Comparison of ENCODE assay signal across 2 cellular contexts in the genomic region with DNA sequence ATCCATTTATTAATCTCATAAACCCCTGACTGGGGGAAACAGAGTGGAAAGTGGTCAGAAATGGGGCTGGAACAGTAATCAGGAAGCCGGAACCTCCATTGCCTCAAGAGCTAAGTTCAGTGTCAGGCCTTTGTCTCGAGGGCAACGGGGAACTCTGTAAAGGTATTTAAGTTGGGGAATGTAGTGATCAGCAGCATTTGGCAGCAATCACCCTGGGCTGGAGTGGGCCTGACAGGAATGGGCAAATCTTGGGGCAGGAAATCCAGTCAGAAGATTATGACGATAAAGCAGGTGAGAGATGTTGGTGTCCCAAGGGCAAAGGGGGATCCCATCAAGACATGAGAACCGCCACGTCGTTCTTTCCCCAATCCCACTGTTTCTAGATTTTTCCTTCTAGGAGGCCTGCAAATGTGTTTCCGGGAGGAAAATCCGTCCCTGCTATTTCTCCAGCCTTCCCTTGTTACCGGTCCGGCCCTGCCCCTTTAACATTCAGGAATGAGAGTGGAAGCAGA.
TF ChIP-seq lines count a peak whose summit lies in the region.

No MANE protein-coding gene starts in this region.

TF ChIP-seq in GM23338, 12 proteins besides CTCF, POLR2A, EP300 and RAD21 (continued from another document):
- TF ChIP-seq, protein P1, sequence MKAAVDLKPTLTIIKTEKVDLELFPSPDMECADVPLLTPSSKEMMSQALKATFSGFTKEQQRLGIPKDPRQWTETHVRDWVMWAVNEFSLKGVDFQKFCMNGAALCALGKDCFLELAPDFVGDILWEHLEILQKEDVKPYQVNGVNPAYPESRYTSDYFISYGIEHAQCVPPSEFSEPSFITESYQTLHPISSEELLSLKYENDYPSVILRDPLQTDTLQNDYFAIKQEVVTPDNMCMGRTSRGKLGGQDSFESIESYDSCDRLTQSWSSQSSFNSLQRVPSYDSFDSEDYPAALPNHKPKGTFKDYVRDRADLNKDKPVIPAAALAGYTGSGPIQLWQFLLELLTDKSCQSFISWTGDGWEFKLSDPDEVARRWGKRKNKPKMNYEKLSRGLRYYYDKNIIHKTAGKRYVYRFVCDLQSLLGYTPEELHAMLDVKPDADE (IDR thresholded peaks at IDR 0.05): no peak
- TF ChIP-seq STAT1 (IDR thresholded peaks at IDR 0.05; ENCODE audit: unreplicated experiment) (no peak), CREB1 (CRISPR knock-in tag; IDR thresholded peaks at IDR 0.05; ENCODE audit: low read depth) (no peak), JUNB (IDR thresholded peaks at IDR 0.05; ENCODE audit: unreplicated experiment) (no peak), NANOG (IDR thresholded peaks at IDR 0.05; ENCODE audit: borderline replicate concordance) (no peak), ZNF114 (CRISPR knock-in tag; IDR thresholded peaks at IDR 0.05) (no peak)
- TF ChIP-seq, protein P2, sequence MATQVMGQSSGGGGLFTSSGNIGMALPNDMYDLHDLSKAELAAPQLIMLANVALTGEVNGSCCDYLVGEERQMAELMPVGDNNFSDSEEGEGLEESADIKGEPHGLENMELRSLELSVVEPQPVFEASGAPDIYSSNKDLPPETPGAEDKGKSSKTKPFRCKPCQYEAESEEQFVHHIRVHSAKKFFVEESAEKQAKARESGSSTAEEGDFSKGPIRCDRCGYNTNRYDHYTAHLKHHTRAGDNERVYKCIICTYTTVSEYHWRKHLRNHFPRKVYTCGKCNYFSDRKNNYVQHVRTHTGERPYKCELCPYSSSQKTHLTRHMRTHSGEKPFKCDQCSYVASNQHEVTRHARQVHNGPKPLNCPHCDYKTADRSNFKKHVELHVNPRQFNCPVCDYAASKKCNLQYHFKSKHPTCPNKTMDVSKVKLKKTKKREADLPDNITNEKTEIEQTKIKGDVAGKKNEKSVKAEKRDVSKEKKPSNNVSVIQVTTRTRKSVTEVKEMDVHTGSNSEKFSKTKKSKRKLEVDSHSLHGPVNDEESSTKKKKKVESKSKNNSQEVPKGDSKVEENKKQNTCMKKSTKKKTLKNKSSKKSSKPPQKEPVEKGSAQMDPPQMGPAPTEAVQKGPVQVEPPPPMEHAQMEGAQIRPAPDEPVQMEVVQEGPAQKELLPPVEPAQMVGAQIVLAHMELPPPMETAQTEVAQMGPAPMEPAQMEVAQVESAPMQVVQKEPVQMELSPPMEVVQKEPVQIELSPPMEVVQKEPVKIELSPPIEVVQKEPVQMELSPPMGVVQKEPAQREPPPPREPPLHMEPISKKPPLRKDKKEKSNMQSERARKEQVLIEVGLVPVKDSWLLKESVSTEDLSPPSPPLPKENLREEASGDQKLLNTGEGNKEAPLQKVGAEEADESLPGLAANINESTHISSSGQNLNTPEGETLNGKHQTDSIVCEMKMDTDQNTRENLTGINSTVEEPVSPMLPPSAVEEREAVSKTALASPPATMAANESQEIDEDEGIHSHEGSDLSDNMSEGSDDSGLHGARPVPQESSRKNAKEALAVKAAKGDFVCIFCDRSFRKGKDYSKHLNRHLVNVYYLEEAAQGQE (IDR thresholded peaks at IDR 0.05; ENCODE audit: unreplicated experiment): no peak
- TF ChIP-seq, protein P3, sequence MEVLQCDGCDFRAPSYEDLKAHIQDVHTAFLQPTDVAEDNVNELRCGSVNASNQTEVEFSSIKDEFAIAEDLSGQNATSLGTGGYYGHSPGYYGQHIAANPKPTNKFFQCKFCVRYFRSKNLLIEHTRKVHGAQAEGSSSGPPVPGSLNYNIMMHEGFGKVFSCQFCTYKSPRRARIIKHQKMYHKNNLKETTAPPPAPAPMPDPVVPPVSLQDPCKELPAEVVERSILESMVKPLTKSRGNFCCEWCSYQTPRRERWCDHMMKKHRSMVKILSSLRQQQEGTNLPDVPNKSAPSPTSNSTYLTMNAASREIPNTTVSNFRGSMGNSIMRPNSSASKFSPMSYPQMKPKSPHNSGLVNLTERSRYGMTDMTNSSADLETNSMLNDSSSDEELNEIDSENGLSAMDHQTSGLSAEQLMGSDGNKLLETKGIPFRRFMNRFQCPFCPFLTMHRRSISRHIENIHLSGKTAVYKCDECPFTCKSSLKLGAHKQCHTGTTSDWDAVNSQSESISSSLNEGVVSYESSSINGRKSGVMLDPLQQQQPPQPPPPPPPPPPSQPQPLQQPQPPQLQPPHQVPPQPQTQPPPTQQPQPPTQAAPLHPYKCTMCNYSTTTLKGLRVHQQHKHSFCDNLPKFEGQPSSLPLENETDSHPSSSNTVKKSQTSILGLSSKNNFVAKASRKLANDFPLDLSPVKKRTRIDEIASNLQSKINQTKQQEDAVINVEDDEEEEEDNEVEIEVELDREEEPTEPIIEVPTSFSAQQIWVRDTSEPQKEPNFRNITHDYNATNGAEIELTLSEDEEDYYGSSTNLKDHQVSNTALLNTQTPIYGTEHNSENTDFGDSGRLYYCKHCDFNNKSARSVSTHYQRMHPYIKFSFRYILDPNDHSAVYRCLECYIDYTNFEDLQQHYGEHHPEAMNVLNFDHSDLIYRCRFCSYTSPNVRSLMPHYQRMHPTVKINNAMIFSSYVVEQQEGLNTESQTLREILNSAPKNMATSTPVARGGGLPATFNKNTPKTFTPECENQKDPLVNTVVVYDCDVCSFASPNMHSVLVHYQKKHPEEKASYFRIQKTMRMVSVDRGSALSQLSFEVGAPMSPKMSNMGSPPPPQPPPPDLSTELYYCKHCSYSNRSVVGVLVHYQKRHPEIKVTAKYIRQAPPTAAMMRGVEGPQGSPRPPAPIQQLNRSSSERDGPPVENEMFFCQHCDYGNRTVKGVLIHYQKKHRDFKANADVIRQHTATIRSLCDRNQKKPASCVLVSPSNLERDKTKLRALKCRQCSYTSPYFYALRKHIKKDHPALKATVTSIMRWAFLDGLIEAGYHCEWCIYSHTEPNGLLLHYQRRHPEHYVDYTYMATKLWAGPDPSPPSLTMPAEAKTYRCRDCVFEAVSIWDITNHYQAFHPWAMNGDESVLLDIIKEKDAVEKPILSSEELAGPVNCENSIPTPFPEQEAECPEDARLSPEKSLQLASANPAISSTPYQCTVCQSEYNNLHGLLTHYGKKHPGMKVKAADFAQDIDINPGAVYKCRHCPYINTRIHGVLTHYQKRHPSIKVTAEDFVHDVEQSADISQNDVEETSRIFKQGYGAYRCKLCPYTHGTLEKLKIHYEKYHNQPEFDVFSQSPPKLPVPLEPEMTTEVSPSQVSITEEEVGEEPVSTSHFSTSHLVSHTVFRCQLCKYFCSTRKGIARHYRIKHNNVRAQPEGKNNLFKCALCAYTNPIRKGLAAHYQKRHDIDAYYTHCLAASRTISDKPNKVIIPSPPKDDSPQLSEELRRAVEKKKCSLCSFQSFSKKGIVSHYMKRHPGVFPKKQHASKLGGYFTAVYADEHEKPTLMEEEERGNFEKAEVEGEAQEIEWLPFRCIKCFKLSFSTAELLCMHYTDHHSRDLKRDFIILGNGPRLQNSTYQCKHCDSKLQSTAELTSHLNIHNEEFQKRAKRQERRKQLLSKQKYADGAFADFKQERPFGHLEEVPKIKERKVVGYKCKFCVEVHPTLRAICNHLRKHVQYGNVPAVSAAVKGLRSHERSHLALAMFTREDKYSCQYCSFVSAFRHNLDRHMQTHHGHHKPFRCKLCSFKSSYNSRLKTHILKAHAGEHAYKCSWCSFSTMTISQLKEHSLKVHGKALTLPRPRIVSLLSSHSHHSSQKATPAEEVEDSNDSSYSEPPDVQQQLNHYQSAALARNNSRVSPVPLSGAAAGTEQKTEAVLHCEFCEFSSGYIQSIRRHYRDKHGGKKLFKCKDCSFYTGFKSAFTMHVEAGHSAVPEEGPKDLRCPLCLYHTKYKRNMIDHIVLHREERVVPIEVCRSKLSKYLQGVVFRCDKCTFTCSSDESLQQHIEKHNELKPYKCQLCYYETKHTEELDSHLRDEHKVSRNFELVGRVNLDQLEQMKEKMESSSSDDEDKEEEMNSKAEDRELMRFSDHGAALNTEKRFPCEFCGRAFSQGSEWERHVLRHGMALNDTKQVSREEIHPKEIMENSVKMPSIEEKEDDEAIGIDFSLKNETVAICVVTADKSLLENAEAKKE (CRISPR knock-in tag; IDR thresholded peaks at IDR 0.05): no peak

TF ChIP-seq in H1, 55 proteins besides CTCF, POLR2A, EP300 and RAD21 (continued from another document):
- TF ChIP-seq, protein P4, sequence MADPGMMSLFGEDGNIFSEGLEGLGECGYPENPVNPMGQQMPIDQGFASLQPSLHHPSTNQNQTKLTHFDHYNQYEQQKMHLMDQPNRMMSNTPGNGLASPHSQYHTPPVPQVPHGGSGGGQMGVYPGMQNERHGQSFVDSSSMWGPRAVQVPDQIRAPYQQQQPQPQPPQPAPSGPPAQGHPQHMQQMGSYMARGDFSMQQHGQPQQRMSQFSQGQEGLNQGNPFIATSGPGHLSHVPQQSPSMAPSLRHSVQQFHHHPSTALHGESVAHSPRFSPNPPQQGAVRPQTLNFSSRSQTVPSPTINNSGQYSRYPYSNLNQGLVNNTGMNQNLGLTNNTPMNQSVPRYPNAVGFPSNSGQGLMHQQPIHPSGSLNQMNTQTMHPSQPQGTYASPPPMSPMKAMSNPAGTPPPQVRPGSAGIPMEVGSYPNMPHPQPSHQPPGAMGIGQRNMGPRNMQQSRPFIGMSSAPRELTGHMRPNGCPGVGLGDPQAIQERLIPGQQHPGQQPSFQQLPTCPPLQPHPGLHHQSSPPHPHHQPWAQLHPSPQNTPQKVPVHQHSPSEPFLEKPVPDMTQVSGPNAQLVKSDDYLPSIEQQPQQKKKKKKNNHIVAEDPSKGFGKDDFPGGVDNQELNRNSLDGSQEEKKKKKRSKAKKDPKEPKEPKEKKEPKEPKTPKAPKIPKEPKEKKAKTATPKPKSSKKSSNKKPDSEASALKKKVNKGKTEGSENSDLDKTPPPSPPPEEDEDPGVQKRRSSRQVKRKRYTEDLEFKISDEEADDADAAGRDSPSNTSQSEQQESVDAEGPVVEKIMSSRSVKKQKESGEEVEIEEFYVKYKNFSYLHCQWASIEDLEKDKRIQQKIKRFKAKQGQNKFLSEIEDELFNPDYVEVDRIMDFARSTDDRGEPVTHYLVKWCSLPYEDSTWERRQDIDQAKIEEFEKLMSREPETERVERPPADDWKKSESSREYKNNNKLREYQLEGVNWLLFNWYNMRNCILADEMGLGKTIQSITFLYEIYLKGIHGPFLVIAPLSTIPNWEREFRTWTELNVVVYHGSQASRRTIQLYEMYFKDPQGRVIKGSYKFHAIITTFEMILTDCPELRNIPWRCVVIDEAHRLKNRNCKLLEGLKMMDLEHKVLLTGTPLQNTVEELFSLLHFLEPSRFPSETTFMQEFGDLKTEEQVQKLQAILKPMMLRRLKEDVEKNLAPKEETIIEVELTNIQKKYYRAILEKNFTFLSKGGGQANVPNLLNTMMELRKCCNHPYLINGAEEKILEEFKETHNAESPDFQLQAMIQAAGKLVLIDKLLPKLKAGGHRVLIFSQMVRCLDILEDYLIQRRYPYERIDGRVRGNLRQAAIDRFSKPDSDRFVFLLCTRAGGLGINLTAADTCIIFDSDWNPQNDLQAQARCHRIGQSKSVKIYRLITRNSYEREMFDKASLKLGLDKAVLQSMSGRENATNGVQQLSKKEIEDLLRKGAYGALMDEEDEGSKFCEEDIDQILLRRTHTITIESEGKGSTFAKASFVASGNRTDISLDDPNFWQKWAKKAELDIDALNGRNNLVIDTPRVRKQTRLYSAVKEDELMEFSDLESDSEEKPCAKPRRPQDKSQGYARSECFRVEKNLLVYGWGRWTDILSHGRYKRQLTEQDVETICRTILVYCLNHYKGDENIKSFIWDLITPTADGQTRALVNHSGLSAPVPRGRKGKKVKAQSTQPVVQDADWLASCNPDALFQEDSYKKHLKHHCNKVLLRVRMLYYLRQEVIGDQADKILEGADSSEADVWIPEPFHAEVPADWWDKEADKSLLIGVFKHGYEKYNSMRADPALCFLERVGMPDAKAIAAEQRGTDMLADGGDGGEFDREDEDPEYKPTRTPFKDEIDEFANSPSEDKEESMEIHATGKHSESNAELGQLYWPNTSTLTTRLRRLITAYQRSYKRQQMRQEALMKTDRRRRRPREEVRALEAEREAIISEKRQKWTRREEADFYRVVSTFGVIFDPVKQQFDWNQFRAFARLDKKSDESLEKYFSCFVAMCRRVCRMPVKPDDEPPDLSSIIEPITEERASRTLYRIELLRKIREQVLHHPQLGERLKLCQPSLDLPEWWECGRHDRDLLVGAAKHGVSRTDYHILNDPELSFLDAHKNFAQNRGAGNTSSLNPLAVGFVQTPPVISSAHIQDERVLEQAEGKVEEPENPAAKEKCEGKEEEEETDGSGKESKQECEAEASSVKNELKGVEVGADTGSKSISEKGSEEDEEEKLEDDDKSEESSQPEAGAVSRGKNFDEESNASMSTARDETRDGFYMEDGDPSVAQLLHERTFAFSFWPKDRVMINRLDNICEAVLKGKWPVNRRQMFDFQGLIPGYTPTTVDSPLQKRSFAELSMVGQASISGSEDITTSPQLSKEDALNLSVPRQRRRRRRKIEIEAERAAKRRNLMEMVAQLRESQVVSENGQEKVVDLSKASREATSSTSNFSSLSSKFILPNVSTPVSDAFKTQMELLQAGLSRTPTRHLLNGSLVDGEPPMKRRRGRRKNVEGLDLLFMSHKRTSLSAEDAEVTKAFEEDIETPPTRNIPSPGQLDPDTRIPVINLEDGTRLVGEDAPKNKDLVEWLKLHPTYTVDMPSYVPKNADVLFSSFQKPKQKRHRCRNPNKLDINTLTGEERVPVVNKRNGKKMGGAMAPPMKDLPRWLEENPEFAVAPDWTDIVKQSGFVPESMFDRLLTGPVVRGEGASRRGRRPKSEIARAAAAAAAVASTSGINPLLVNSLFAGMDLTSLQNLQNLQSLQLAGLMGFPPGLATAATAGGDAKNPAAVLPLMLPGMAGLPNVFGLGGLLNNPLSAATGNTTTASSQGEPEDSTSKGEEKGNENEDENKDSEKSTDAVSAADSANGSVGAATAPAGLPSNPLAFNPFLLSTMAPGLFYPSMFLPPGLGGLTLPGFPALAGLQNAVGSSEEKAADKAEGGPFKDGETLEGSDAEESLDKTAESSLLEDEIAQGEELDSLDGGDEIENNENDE (IDR thresholded peaks at IDR 0.05; ENCODE audit: insufficient replicate concordance, low read length): no peak
- no peak for TF ChIP-seq SIN3A (conservative IDR thresholded peaks at IDR 0.05 in 1 of 2, IDR thresholded peaks at IDR 0.05 in 1 of 2; ENCODE audit: low read depth in 1 of 2, low read length in 2 of 2)
- no peak for TF ChIP-seq CHD1 (IDR thresholded peaks at IDR 0.05; ENCODE audit: low read depth, low read length)
- no peak for TF ChIP-seq CEBPB (IDR thresholded peaks at IDR 0.05; ENCODE audit: low read depth, low read length)
- no peak for TF ChIP-seq NANOG (IDR thresholded peaks at IDR 0.05; ENCODE audit: insufficient read depth, low read depth, low read length, poor library complexity, severe bottlenecking)
- no peak for TF ChIP-seq TAF1 (IDR thresholded peaks at IDR 0.05; ENCODE audit: low read depth, low read length)
- TF ChIP-seq KDM1A (IDR thresholded peaks at IDR 0.05; ENCODE audit: borderline replicate concordance, low read length): peak; percentile 76; the same call in 1 of the 2 replicates
- no peak for TF ChIP-seq SRF (IDR thresholded peaks at IDR 0.05; ENCODE audit: low read depth, low read length)
- TF ChIP-seq JUND (IDR thresholded peaks at IDR 0.05; ENCODE audit: low read length): no peak
